In genomic region chr15:67033012-67033411, GRCh38 we compare ENCODE assay signal across 9 cellular contexts. TPM values are rescaled to one million over a fixed set of nuclear protein-coding genes. Genes with fewer than 3 reads are reported as not detected.
DNase-seq lines count a peak whose midpoint lies in the region; ATAC-seq and TF ChIP-seq lines count a peak whose summit lies in the region.
"Had no signal": no experiment of that assay in that cellular context is flagged by ENCODE, and none has a peak within 500 bp of the region (broad histone marks: within the 10 kb centered on the region; RNA-seq: fewer than 3 reads in every experiment).

No MANE protein-coding gene starts in this region.

- no peaks in the 10 kb centered on the region for H3K9me3 ChIP-seq in right atrium auricular region
- no peaks in the 10 kb centered on the region for H3K9me3 ChIP-seq in mucosa of stomach (ENCODE audit: control insufficient read depth, low read length)
- H3K9me3 ChIP-seq in tibial nerve, result no peaks in the 10 kb centered on the region

- no peak for TF ChIP-seq POLR2A in tibial nerve (IDR thresholded peaks at IDR 0.05)

- no peak for TF ChIP-seq EP300 in tibial nerve (IDR thresholded peaks at IDR 0.05)

- peaks cover 4% of the 10 kb centered on the region for H3K4me1 Mint-ChIP-seq in central memory CD8-positive, alpha-beta T cell
- H3K4me1 Mint-ChIP-seq in HFFc6 (ENCODE audit: low read depth), result peaks cover 26% of the 10 kb centered on the region

- TF ChIP-seq CTCF in right atrium auricular region (IDR thresholded peaks at IDR 0.05) (no peak), tibial nerve (IDR thresholded peaks at IDR 0.05) (no peak), HFFc6 (IDR thresholded peaks at IDR 0.05) (no peak)

- 42 to 44% methylated on average over 12 of the region's 12 CpGs for whole genome bisulfite sequencing in tibial nerve, 2 donors

- intact Hi-C loops in Right ventricle myocardium superior (cut with DNase I), result no loop called here

- no peak overlapping the region for H3K27ac Mint-ChIP-seq in central memory CD8-positive, alpha-beta T cell (ENCODE audit: low read depth)
- no peak overlapping the region for H3K27ac Mint-ChIP-seq in HFFc6

- peak overlapping the region in 1 of 2 donors; percentile 21 for H3K27ac ChIP-seq in right atrium auricular region
- no peak overlapping the region for H3K27ac ChIP-seq in tibial nerve

- no peaks in the 10 kb centered on the region for H3K36me3 Mint-ChIP-seq in central memory CD8-positive, alpha-beta T cell (ENCODE audit: insufficient read depth)
- no peaks in the 10 kb centered on the region for H3K36me3 Mint-ChIP-seq in HFFc6 (ENCODE audit: low read depth)

- no peak overlapping the region for H3K4me3 Mint-ChIP-seq in central memory CD8-positive, alpha-beta T cell
- H3K4me3 Mint-ChIP-seq in HFFc6, result no peak overlapping the region; the same call in 1 of the 2 replicates

- H3K9me3 Mint-ChIP-seq in central memory CD8-positive, alpha-beta T cell, result no peaks in the 10 kb centered on the region
- no peaks in the 10 kb centered on the region for H3K9me3 Mint-ChIP-seq in HFFc6

- H3K27me3 Mint-ChIP-seq in central memory CD8-positive, alpha-beta T cell, result no peaks in the 10 kb centered on the region
- peaks cover 5% of the 10 kb centered on the region for H3K27me3 Mint-ChIP-seq in HFFc6 (ENCODE audit: insufficient read depth)

- H3K36me3 ChIP-seq in right atrium auricular region, result no peaks in the 10 kb centered on the region
- H3K36me3 ChIP-seq in mucosa of stomach (ENCODE audit: control insufficient read depth, insufficient read depth, low read length), result no peaks in the 10 kb centered on the region
- no peaks in the 10 kb centered on the region for H3K36me3 ChIP-seq in tibial nerve

- no peaks in the 10 kb centered on the region for H3K27me3 ChIP-seq in right atrium auricular region
- peaks cover 10% of the 10 kb centered on the region for H3K27me3 ChIP-seq in mucosa of stomach (ENCODE audit: control insufficient read depth, insufficient read depth, low read length)
- H3K27me3 ChIP-seq in tibial nerve, result peaks cover 0 to 11% of the 10 kb centered on the region in 2 donors

- H3K4me1 ChIP-seq in right atrium auricular region (peaks cover 0 to 30% of the 10 kb centered on the region in 2 donors), mucosa of stomach (ENCODE audit: control insufficient read depth, insufficient read depth, low read length) (peaks cover 18% of the 10 kb centered on the region), tibial nerve (peaks cover 0 to 14% (median 10%) of the 10 kb centered on the region in 4 donors)

- ATAC-seq in Right ventricle myocardium superior (ENCODE audit: poor library complexity) (peak; percentile 6), GM21528 (IDR thresholded peaks at IDR 0.05; ENCODE audit: low FRiP score, unreplicated experiment) (no peak)
- ATAC-seq in central memory CD8-positive, alpha-beta T cell (replicated peaks; ENCODE audit: extremely low read depth, poor library complexity, severe bottlenecking), result peak; percentile 58

- no peak for DNase-seq in Right ventricle myocardium superior
- no peak for DNase-seq in right atrium auricular region (ENCODE audit: low spot score)
- DNase-seq in central memory CD8-positive, alpha-beta T cell (ENCODE audit: low spot score in 2 of 2), result no peak
- no peak for DNase-seq in tibial nerve (ENCODE audit: low spot score in 2 of 2)
- DNase-seq in HFFc6, result no peak
- no peak for DNase-seq in SW 1271 (lab: John Stamatoyannopoulos, UW)
- DNase-seq: stimulated activated CD8-positive, alpha-beta memory T cell treated with anti-CD3 and anti-CD28 coated beads, Interleukin-4, amount 100 ng/mL, for 48 hours had no signal

- H3K4me3 ChIP-seq in right atrium auricular region (peak overlapping the region in 1 of 2 donors; percentile 44), mucosa of stomach (ENCODE audit: low read length) (no peak overlapping the region), tibial nerve (peak overlapping the region; percentile 2 to 43 (median 20))

- H3K9ac ChIP-seq in mucosa of stomach (ENCODE audit: low read length), result peak overlapping the region; percentile 44

RNA-seq across cellular contexts. Expression of gene SMAD3, which starts 32.4 kb away (rescaled TPM):
- total RNA-seq in Right ventricle myocardium superior, result 17.3 TPM
- 10 to 100 TPM; 20.8 to 37.8 TPM for total RNA-seq in right atrium auricular region
- 10 to 100 TPM; 36.3 to 68.6 (median 44.1) TPM for total RNA-seq in tibial nerve
- total RNA-seq in HFFc6 (2021; fragmentation: NEBNext Ultra II Directional; extraction: Animal tissue kit (Norgen Biotek cat#: 25700)), result 100 to 1,000 TPM in 4 of 6 experiments, 10 to 100 TPM in 2; 54.3 to 132 (median 118) TPM
